8 cellular contexts compared by ENCODE assay signal in genomic region chr2:135709992-135710391, GRCh38. TPM values are rescaled to one million over a fixed set of nuclear protein-coding genes. Genes with fewer than 3 reads are reported as not detected.
DNase-seq lines count a peak whose midpoint lies in the region; ATAC-seq, FAIRE-seq and TF ChIP-seq lines count a peak whose summit lies in the region.

No MANE protein-coding gene starts in this region.

- H3K4me3 Mint-ChIP-seq in endodermal cell: no peak overlapping the region

- no peaks in the 10 kb centered on the region for H3K27me3 Mint-ChIP-seq in endodermal cell (ENCODE audit: insufficient read depth)

- DNase-seq in D341Med (ENCODE audit: low spot score): peak; percentile 66
- peak; percentile 49 for DNase-seq in H54 (ENCODE audit: insufficient read length, low spot score)
- DNase-seq in NCI-H460 (ENCODE audit: extremely low read depth, low read depth): peak; percentile 51
- DNase-seq in activated CD8-positive, alpha-beta memory T cell treated with anti-CD3 and anti-CD28 coated beads for 48 hours (ENCODE audit: low read depth in 2 of 3, low spot score in 2 of 3): peak; percentile 32 to 51 (median 48)
- DNase-seq in endodermal cell: peak; percentile 81
- peak; percentile 63 for DNase-seq in myocyte (ENCODE audit: low read depth)
- peak; percentile 45 to 61 for DNase-seq in stimulated activated CD8-positive, alpha-beta memory T cell treated with anti-CD3 and anti-CD28 coated beads, Interleukin-7, amount 100 ng/mL, for 1 hour (ENCODE audit: low read depth in 2 of 2)

- H3K27ac Mint-ChIP-seq in endodermal cell: no peak overlapping the region

- H3K27ac ChIP-seq in endodermal cell (ENCODE audit: low read depth, low read length): no peak overlapping the region

- no peaks in the 10 kb centered on the region for H3K9me3 Mint-ChIP-seq in endodermal cell

- no peak for TF ChIP-seq POLR2A in H54 (IDR thresholded peaks at IDR 0.05; ENCODE audit: low read depth, low read length)

- H3K4me1 Mint-ChIP-seq in endodermal cell: no peaks in the 10 kb centered on the region

- peaks cover 33% of the 10 kb centered on the region for H3K36me3 ChIP-seq in endodermal cell (ENCODE audit: control insufficient read depth, insufficient read depth, low read length)

- no peak overlapping the region for H3K4me3 ChIP-seq in endodermal cell (ENCODE audit: low read length)

- H3K9me3 ChIP-seq in endodermal cell (ENCODE audit: control insufficient read depth, low read length): no peaks in the 10 kb centered on the region

- no peaks in the 10 kb centered on the region for H3K27me3 ChIP-seq in endodermal cell (ENCODE audit: control insufficient read depth, insufficient read depth, low read length, poor library complexity, severe bottlenecking)

- 78 to 93% methylated on average over 3 to 6 of the region's 6 CpGs for WGBS in endodermal cell (ENCODE audit: insufficient coverage in 1 of 2, insufficient read length in 1 of 2), 2 experiments

- H3K9ac ChIP-seq in endodermal cell (ENCODE audit: extremely low read depth, low read length, poor library complexity, severe bottlenecking): no peak overlapping the region

- peak; percentile 80 for FAIRE-seq in H54 (lab: Jason Lieb, UNC)

- no peaks in the 10 kb centered on the region for H3K4me1 ChIP-seq in endodermal cell (ENCODE audit: control insufficient read depth, insufficient read depth, low read length)

- ATAC-seq in HG03571 (IDR thresholded peaks at IDR 0.05; ENCODE audit: unreplicated experiment): no peak

- peaks cover 37% of the 10 kb centered on the region for H3K36me3 Mint-ChIP-seq in endodermal cell (ENCODE audit: low read depth)

- TF ChIP-seq CTCF in endodermal cell (conservative IDR thresholded peaks at IDR 0.05): peak; percentile 98

RNA-seq across cellular contexts. Expression of gene UBXN4, which starts 31.7 kb away (rescaled TPM):
- total RNA-seq in NCI-H460 (2014; rRNA removed; shearing (Covaris generic)): 71.4 and 85.9 TPM in 2 replicates
- 102 and 130 TPM in 2 replicates for polyA plus RNA-seq in NCI-H460 (2014; cell fraction: nucleus; rRNA removed)
- total RNA-seq in endodermal cell (10 to 100 TPM; 81.0 to 81.6 TPM), myocyte (69.0 and 73.7 TPM in 2 replicates)
- 96.1 TPM for polyA plus RNA-seq in endodermal cell (2013, experiment 1 of 2)
- 91.2 TPM for polyA plus RNA-seq in endodermal cell (2013, experiment 2 of 2)
- 38.8 TPM for polyA plus RNA-seq in myocyte (2012)
